In the genomic region with DNA sequence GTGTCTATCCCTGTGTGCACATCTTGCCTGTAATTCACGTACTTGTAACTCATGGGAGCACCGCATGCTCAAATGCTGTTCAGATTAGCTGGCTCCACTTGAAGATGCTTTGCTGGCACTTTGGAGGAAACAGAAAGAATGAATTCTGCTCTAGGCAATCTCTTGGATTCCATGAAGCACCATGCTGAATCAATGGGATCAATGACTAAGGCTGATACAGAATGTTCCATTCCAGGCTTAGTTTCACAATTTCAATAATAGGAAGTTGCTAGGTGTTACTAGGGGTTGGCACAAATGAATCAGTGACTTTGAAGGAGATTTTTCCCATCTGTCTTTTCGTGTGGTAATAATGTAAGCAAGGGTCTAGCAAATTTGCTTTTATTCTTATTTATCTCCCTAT, we compare ENCODE assay signal across 25 cellular contexts.
"Had no signal": no experiment of that assay in that cellular context is flagged by ENCODE, and none has a peak within 500 bp of the region (broad histone marks: within the 10 kb centered on the region; RNA-seq: fewer than 3 reads in every experiment).

No MANE protein-coding gene starts in this region.

- H3K36me3 ChIP-seq: cardiac muscle cell, left ventricle myocardium inferior, prostate gland, thoracic aorta, upper lobe of left lung had no signal

- H3K9me3 ChIP-seq: left ventricle myocardium inferior, prostate gland, thoracic aorta, upper lobe of left lung had no signal

- H3K27ac ChIP-seq: cardiac muscle cell, hepatocyte, left ventricle myocardium inferior, prostate gland, thoracic aorta, upper lobe of left lung had no signal

- DNase-seq: activated CD8-positive, alpha-beta memory T cell treated with anti-CD3 and anti-CD28 coated beads for 24 hours; activated CD8-positive, alpha-beta memory T cell treated with anti-CD3 and anti-CD28 coated beads, Interleukin-2, amount 50 U/mL, for 4 hours; activated naive CD4-positive, alpha-beta T cell; activated T-cell treated with anti-CD3 and anti-CD28 coated beads, Interleukin-2, amount 50 U/mL, for 24 hours; amniotic stem cell; cortex of kidney; endodermal cell; erythroblast; glutamatergic neuron; immature natural killer cell; kidney glomerular epithelial cell; left ventricle myocardium inferior; midbrain; natural killer cell; stimulated activated CD4-positive, alpha-beta T cell treated with anti-CD3 and anti-CD28 coated beads, Interleukin-4, amount 100 ng/mL, for 24 hours; stimulated activated naive CD4-positive, alpha-beta T cell treated with Interleukin-2 at 50 U/mL for 16 hours; T-helper 9 cell; upper lobe of left lung had no signal

- H3K9me3 Mint-ChIP-seq: activated T-cell treated with anti-CD3 and anti-CD28 coated beads, Interleukin-2, amount 50 U/mL, for 24 hours; activated T-helper 17 cell treated with anti-CD3 and anti-CD28 coated beads, Interleukin-2, amount 50 U/mL, for 72 hours; endodermal cell had no signal

- H3K4me1 ChIP-seq: prostate gland had no signal

- H3K27me3 Mint-ChIP-seq: activated naive CD8-positive, alpha-beta T cell; activated T-cell treated with anti-CD3 and anti-CD28 coated beads, Interleukin-2, amount 50 U/mL, for 24 hours; activated T-helper 17 cell treated with anti-CD3 and anti-CD28 coated beads, Interleukin-2, amount 50 U/mL, for 72 hours had no signal

- H3K4me3 ChIP-seq: cardiac muscle cell, hepatocyte, left ventricle myocardium inferior, prostate gland, thoracic aorta, upper lobe of left lung had no signal

- H3K36me3 Mint-ChIP-seq: activated naive CD8-positive, alpha-beta T cell; WTC11 had no signal

- H3K4me1 Mint-ChIP-seq: activated T-helper 17 cell treated with anti-CD3 and anti-CD28 coated beads, Interleukin-2, amount 50 U/mL, for 72 hours; endodermal cell; immature natural killer cell; natural killer cell had no signal

- H3K27ac Mint-ChIP-seq: activated naive CD8-positive, alpha-beta T cell; activated T-cell treated with anti-CD3 and anti-CD28 coated beads, Interleukin-2, amount 50 U/mL, for 24 hours; activated T-helper 17 cell treated with anti-CD3 and anti-CD28 coated beads, Interleukin-2, amount 50 U/mL, for 72 hours; endodermal cell; immature natural killer cell; natural killer cell; WTC11 had no signal

- H3K4me3 Mint-ChIP-seq: activated naive CD8-positive, alpha-beta T cell; activated T-cell treated with anti-CD3 and anti-CD28 coated beads, Interleukin-2, amount 50 U/mL, for 24 hours; activated T-helper 17 cell treated with anti-CD3 and anti-CD28 coated beads, Interleukin-2, amount 50 U/mL, for 72 hours; endodermal cell; immature natural killer cell; natural killer cell; WTC11 had no signal

- H3K27me3 ChIP-seq: cardiac muscle cell, hepatocyte, upper lobe of left lung had no signal
